In genomic region chr1:24540906-24541710, GRCh38 we compare ENCODE assay signal across 8 cellular contexts.
DNase-seq lines count a peak whose midpoint lies in the region; ATAC-seq and TF ChIP-seq lines count a peak whose summit lies in the region.

No MANE protein-coding gene starts in this region.

- DNase-seq in GDM1 (lab: John Stamatoyannopoulos, UW) (peak; percentile 35), NOMO-1 (lab: John Stamatoyannopoulos, UW; ENCODE audit: unreplicated experiment in 2 of 2) (peak; percentile 69 to 88), cardiac fibroblast (ENCODE audit: low read depth in 2 of 2) (peak; percentile 60 to 73), non-pigmented ciliary epithelial cell (ENCODE audit: low read depth) (peak; percentile 43), D341Med (ENCODE audit: low spot score) (no peak), NCI-H1436 (lab: John Stamatoyannopoulos, UW) (no peak)

- TF ChIP-seq CTCF in cardiac fibroblast (IDR thresholded peaks at IDR 0.05; ENCODE audit: low read depth, low read length) = no peak

- ATAC-seq in GM19463 (IDR thresholded peaks at IDR 0.05; ENCODE audit: unreplicated experiment) (no peak), HG03159 (IDR thresholded peaks at IDR 0.05; ENCODE audit: unreplicated experiment) (no peak)

- H3K4me3 ChIP-seq in cardiac fibroblast (replicated peaks in 1 of 2; ENCODE audit: low read depth in 2 of 2, low read length in 2 of 2) = no peak overlapping the region

Comparison
In these comparisons a context has a peak if more than half of its experiments do, and no peak if none do; other contexts are left out.
1. DNase-seq: peak in GDM1 (single experiment), NOMO-1 (2 of 2), cardiac fibroblast (2 of 2) and non-pigmented ciliary epithelial cell (single experiment); none in D341Med (single experiment) and NCI-H1436 (single experiment).